ENCODE assay signal across 28 cellular contexts in genomic region chr7:11313801-11314200, GRCh38.
"Had no signal": no experiment of that assay in that cellular context is flagged by ENCODE, and none has a peak within 500 bp of the region (broad histone marks: within the 10 kb centered on the region; RNA-seq: fewer than 3 reads in every experiment).

No MANE protein-coding gene starts in this region.

- H3K4me3 ChIP-seq: left lung, lower lobe of right lung, mucosa of descending colon, ovary, prostate gland, skin epidermis, suprapubic skin, thoracic aorta, tibial artery, upper lobe of right lung had no signal

- H3K36me3 Mint-ChIP-seq: immature natural killer cell; naive thymus-derived CD4-positive, alpha-beta T cell; natural killer cell treated with Interleukin-12 subunit alpha and Interleukin-12 subunit beta and Interleukin-15 and Interleukin-18, amount 100 ng/mL, for 72 hours; stimulated activated effector memory CD8-positive, alpha-beta T cell treated with anti-CD3 and anti-CD28 coated beads, Interleukin-12 subunit alpha, Interleukin-12 subunit beta, amount 100 ng/mL, for 72 hours had no signal

- H3K9me3 ChIP-seq: left lung, lower lobe of right lung, mucosa of descending colon, ovary, prostate gland, suprapubic skin, thoracic aorta, tibial artery, upper lobe of right lung had no signal

- H3K4me1 ChIP-seq: left lung, lower lobe of right lung, prostate gland, suprapubic skin, tibial artery, upper lobe of right lung had no signal

- H3K27me3 ChIP-seq: left lung, ovary, suprapubic skin, tibial artery, upper lobe of right lung had no signal

- H3K27ac ChIP-seq: left lung, lower lobe of right lung, ovary, prostate gland, skin epidermis, suprapubic skin, thoracic aorta, tibial artery, upper lobe of right lung had no signal

- H3K9me3 Mint-ChIP-seq: naive thymus-derived CD4-positive, alpha-beta T cell; natural killer cell treated with Interleukin-12 subunit alpha and Interleukin-12 subunit beta and Interleukin-15 and Interleukin-18, amount 100 ng/mL, for 72 hours; stimulated activated effector memory CD8-positive, alpha-beta T cell treated with anti-CD3 and anti-CD28 coated beads, Interleukin-12 subunit alpha, Interleukin-12 subunit beta, amount 100 ng/mL, for 72 hours; stimulated activated naive CD8-positive, alpha-beta T cell treated with anti-CD3 and anti-CD28 coated beads, Interleukin-15, Interleukin-2, amounts not matched to agents 100 ng/mL and 50 ng/mL, for 24 hours had no signal

- ATAC-seq: left colon; left lung; lower lobe of right lung; mucosa of descending colon; naive thymus-derived CD4-positive, alpha-beta T cell; natural killer cell treated with Interleukin-12 subunit alpha and Interleukin-12 subunit beta and Interleukin-15 and Interleukin-18, amount 100 ng/mL, for 72 hours; right cardiac atrium; sciatic nerve; stimulated activated effector memory CD8-positive, alpha-beta T cell treated with anti-CD3 and anti-CD28 coated beads, Interleukin-12 subunit alpha, Interleukin-12 subunit beta, amount 100 ng/mL, for 72 hours; upper lobe of right lung had no signal

- H3K36me3 ChIP-seq: left lung, lower lobe of right lung, ovary, prostate gland, suprapubic skin, thoracic aorta, tibial artery, upper lobe of right lung had no signal

- DNase-seq: hypothalamus; immature natural killer cell; kidney; left colon; left lung; lower lobe of right lung; mammary epithelial cell; midbrain; mucosa of descending colon; naive thymus-derived CD4-positive, alpha-beta T cell; ovary; posterior cingulate gyrus; retina; right cardiac atrium; stimulated activated CD4-positive, alpha-beta T cell treated with anti-CD3 and anti-CD28 coated beads, Interleukin-12 subunit alpha, Interleukin-12 subunit beta, amount 100 ng/mL, for 4 hours; stimulated activated CD4-positive, alpha-beta T cell treated with anti-CD3 and anti-CD28 coated beads, Interleukin-4, amount 100 ng/mL, for 24 hours; stimulated activated naive CD4-positive, alpha-beta T cell; tibial artery; trophoblast cell; upper lobe of right lung had no signal

- H3K27ac Mint-ChIP-seq: immature natural killer cell; naive thymus-derived CD4-positive, alpha-beta T cell; natural killer cell treated with Interleukin-12 subunit alpha and Interleukin-12 subunit beta and Interleukin-15 and Interleukin-18, amount 100 ng/mL, for 72 hours; stimulated activated effector memory CD8-positive, alpha-beta T cell treated with anti-CD3 and anti-CD28 coated beads, Interleukin-12 subunit alpha, Interleukin-12 subunit beta, amount 100 ng/mL, for 72 hours; stimulated activated naive CD8-positive, alpha-beta T cell treated with anti-CD3 and anti-CD28 coated beads, Interleukin-15, Interleukin-2, amounts not matched to agents 100 ng/mL and 50 ng/mL, for 24 hours had no signal
